Comparison of ENCODE assay signal across 1 cellular context in the genomic region with DNA sequence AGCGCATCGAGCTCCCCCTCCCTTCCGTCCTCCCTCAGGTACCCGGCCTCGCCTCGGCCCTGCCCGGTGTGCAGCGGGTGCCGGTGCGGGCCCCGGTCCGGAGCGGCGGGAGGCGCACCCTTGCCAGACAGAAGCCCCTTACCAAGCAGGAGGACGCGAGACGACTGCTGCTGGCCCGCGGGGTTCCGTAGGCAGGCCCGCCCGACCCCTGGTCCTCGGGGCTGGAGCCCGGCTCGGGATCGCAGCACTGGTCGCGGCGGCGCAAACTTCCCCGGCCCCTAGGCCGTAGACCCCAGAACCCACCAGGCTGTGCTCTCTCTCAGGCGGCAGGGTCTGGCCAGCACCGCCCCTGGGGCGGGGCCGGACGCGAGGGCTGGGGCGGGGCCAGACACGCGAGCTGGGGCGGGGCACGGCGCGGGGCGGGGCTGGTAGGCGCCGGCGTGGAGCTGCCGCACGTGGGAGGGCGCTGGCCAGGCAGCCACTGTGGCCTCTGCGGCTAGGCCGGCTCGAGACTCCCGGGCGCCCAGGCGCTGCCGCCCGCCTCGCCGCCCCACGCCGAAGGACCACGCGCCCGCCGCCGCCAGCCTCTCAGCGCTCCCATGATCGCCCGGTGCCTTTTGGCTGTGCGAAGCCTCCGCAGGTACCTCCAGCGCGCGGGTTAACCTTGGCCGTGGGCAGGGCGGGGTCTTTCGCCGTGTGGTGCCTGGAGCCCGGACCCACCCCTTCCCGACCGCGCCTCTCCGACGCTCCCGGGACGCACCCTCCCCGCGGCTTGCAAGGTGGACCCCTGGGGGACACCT.
A peak's percentile ranks its signal among the peaks of the same experiment; 100 is the strongest.
TF ChIP-seq lines count a peak whose summit lies in the region.

Gene NLN, plus strand, starts transcription at position 431 of the 800 bp plus-strand sequence. Its CDS starts 169 bp downstream, at position 600.
Gene SGTB, minus strand, starts transcription at position 335 of the 800 bp plus-strand sequence. CDS start 1,302 bp downstream, outside the sequence.

TF ChIP-seq in HepG2, 621 proteins besides CTCF, POLR2A, EP300 and RAD21 (continued from another document and continues in another):
- TF ChIP-seq ZNF800 (CRISPR knock-in tag; IDR thresholded peaks at IDR 0.05) (no peak), ZZZ3 (CRISPR knock-in tag; IDR thresholded peaks at IDR 0.05; ENCODE audit: borderline replicate concordance) (0 out of 2 replicates have a peak, but pooled peaks have one; percentile 83), ZFP82 (CRISPR knock-in tag; IDR thresholded peaks at IDR 0.05; ENCODE audit: borderline replicate concordance) (no peak; the same call in 1 of the 2 replicates), ZNF850 (CRISPR knock-in tag; conservative IDR thresholded peaks at IDR 0.05) (peak; percentile 71; the same call in 1 of the 2 replicates), ZNF790 (CRISPR knock-in tag; IDR thresholded peaks at IDR 0.05; ENCODE audit: borderline replicate concordance) (0 out of 2 replicates have a peak, but pooled peaks have one; percentile 43), ZBTB2 (CRISPR knock-in tag; IDR thresholded peaks at IDR 0.05; ENCODE audit: low read depth) (no peak), ZNF3 (CRISPR knock-in tag; IDR thresholded peaks at IDR 0.05) (no peak), IRF2 (CRISPR knock-in tag; IDR thresholded peaks at IDR 0.05) (no peak), FOXJ3 (CRISPR knock-in tag; IDR thresholded peaks at IDR 0.05; ENCODE audit: borderline replicate concordance) (no peak), MBD4 (IDR thresholded peaks at IDR 0.05; ENCODE audit: borderline replicate concordance, low read length) (no peak), ZBED4 (CRISPR knock-in tag; IDR thresholded peaks at IDR 0.05; ENCODE audit: borderline replicate concordance) (no peak), ZNF839 (CRISPR knock-in tag; IDR thresholded peaks at IDR 0.05; ENCODE audit: borderline replicate concordance) (no peak), DMAP1 (CRISPR knock-in tag; IDR thresholded peaks at IDR 0.05) (peak; percentile 58; the same call in 1 of the 2 replicates), AFF4 (CRISPR knock-in tag; IDR thresholded peaks at IDR 0.05) (no peak), RAD51 (IDR thresholded peaks at IDR 0.05; ENCODE audit: borderline replicate concordance) (no peak), ATF6 (CRISPR knock-in tag; conservative IDR thresholded peaks at IDR 0.05) (no peak), ZNF44 (CRISPR knock-in tag; IDR thresholded peaks at IDR 0.05) (no peak; the same call in 1 of the 2 replicates), ZSCAN9 (CRISPR knock-in tag; IDR thresholded peaks at IDR 0.05; ENCODE audit: borderline replicate concordance) (peak; percentile 13; the same call in 1 of the 2 replicates), TP53 (CRISPR knock-in tag; conservative IDR thresholded peaks at IDR 0.05) (no peak), ZBTB7A (CRISPR knock-in tag; IDR thresholded peaks at IDR 0.05) (peak; percentile 54; the same call in 1 of the 2 replicates), ZNF83 (CRISPR knock-in tag; IDR thresholded peaks at IDR 0.05; ENCODE audit: borderline replicate concordance) (no peak), ZBTB44 (CRISPR knock-in tag; IDR thresholded peaks at IDR 0.05) (no peak), PRPF4 (IDR thresholded peaks at IDR 0.05; ENCODE audit: low read depth, low read length, poor library complexity, severe bottlenecking) (no peak), FLYWCH1 (CRISPR knock-in tag; IDR thresholded peaks at IDR 0.05) (no peak), FOXK1 (CRISPR knock-in tag; IDR thresholded peaks at IDR 0.05; ENCODE audit: borderline replicate concordance, low read depth) (no peak), MZF1 (CRISPR knock-in tag; IDR thresholded peaks at IDR 0.05; ENCODE audit: borderline replicate concordance) (no peak), KDM1A (CRISPR knock-in tag; IDR thresholded peaks at IDR 0.05) (no peak), ZNF570 (CRISPR knock-in tag; IDR thresholded peaks at IDR 0.05; ENCODE audit: borderline replicate concordance) (no peak), CCDC6 (CRISPR knock-in tag; IDR thresholded peaks at IDR 0.05) (peak; percentile 85), TCF7 (IDR thresholded peaks at IDR 0.05; ENCODE audit: low read depth) (no peak)
- TF ChIP-seq, protein P1, sequence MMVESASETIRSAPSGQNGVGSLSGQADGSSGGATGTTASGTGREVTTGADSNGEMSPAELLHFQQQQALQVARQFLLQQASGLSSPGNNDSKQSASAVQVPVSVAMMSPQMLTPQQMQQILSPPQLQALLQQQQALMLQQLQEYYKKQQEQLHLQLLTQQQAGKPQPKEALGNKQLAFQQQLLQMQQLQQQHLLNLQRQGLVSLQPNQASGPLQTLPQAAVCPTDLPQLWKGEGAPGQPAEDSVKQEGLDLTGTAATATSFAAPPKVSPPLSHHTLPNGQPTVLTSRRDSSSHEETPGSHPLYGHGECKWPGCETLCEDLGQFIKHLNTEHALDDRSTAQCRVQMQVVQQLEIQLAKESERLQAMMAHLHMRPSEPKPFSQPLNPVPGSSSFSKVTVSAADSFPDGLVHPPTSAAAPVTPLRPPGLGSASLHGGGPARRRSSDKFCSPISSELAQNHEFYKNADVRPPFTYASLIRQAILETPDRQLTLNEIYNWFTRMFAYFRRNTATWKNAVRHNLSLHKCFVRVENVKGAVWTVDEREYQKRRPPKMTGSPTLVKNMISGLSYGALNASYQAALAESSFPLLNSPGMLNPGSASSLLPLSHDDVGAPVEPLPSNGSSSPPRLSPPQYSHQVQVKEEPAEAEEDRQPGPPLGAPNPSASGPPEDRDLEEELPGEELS (CRISPR knock-in tag; IDR thresholded peaks at IDR 0.05): no peak
- TF ChIP-seq, protein P2, sequence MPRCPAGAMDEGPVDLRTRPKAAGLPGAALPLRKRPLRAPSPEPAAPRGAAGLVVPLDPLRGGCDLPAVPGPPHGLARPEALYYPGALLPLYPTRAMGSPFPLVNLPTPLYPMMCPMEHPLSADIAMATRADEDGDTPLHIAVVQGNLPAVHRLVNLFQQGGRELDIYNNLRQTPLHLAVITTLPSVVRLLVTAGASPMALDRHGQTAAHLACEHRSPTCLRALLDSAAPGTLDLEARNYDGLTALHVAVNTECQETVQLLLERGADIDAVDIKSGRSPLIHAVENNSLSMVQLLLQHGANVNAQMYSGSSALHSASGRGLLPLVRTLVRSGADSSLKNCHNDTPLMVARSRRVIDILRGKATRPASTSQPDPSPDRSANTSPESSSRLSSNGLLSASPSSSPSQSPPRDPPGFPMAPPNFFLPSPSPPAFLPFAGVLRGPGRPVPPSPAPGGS (CRISPR knock-in tag; IDR thresholded peaks at IDR 0.05): 0 out of 2 replicates have a peak, but pooled peaks have one; percentile 2
- TF ChIP-seq, protein P3, sequence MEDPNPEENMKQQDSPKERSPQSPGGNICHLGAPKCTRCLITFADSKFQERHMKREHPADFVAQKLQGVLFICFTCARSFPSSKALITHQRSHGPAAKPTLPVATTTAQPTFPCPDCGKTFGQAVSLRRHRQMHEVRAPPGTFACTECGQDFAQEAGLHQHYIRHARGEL (CRISPR knock-in tag; IDR thresholded peaks at IDR 0.05): no peak
